In genomic region chr5:139262414-139263139, GRCh38 we compare ENCODE assay signal across 8 cellular contexts. TPM values are rescaled to one million over a fixed set of nuclear protein-coding genes. Genes with fewer than 3 reads are reported as not detected.
DNase-seq lines count a peak whose midpoint lies in the region; ATAC-seq and TF ChIP-seq lines count a peak whose summit lies in the region.

No MANE protein-coding gene starts in this region.

- CTCF ChIA-PET in WTC11 (lab: Charles Lee), result interaction anchor here (0.7 to 2.0 kb wide), 29 partner anchors 10 to 683 kb away, joined by 3 to 9 read pairs (median 5); partner anchors contain the start of genes MATR3 and SIL1

- no peaks in the 10 kb centered on the region for H3K36me3 ChIP-seq in kidney epithelial cell (ENCODE audit: control insufficient read depth, insufficient read depth, low read length)

- DNase-seq in NCI-H1417 (lab: John Stamatoyannopoulos, UW) (peak; percentile 61 to 91 (median 81)), NCI-H1417 treated with DMSO at 0.1 percent for 48 hours (lab: John Stamatoyannopoulos, UW) (no peak), NCI-H345 (lab: John Stamatoyannopoulos, UW) (peak; percentile 87), WTC11 (ENCODE audit: low spot score) (peak; percentile 90), caudate nucleus (lab: John Stamatoyannopoulos, UW) (peak in 60 of 61 donors; percentile 38 to 96 (median 83)), kidney epithelial cell (ENCODE audit: low read depth) (no peak)
- DNase-seq in stimulated activated CD4-positive, alpha-beta T cell treated with anti-CD3 and anti-CD28 coated beads, Interleukin-1b, Interleukin-23, amount 100 ng/mL, for 24 hours (ENCODE audit: low read depth in 4 of 4, low spot score in 1 of 4), result peak in 3 of 4 experiments; percentile 33 to 53 (median 47)

- H3K27me3 ChIP-seq in kidney epithelial cell (ENCODE audit: control insufficient read depth, insufficient read depth, low read length), result no peaks in the 10 kb centered on the region

- no peak overlapping the region for H3K4me3 ChIP-seq in kidney epithelial cell (ENCODE audit: low read depth, low read length)

- H3K4me3 Mint-ChIP-seq in WTC11, result no peak overlapping the region

- no peaks in the 10 kb centered on the region for H3K9me3 Mint-ChIP-seq in WTC11

- no peaks in the 10 kb centered on the region for H3K36me3 Mint-ChIP-seq in WTC11

- ATAC-seq in HG03103 (IDR thresholded peaks at IDR 0.05; ENCODE audit: low read depth, unreplicated experiment), result peak; percentile 73
- peak; percentile 100 for ATAC-seq in WTC11

- H3K27ac ChIP-seq in caudate nucleus (ENCODE audit: low read depth, low read length), result peak overlapping the region; percentile 55

- TF ChIP-seq CTCF in WTC11 (IDR thresholded peaks at IDR 0.05), result peak; percentile 39
- peak; percentile 93 for TF ChIP-seq CTCF in kidney epithelial cell (IDR thresholded peaks at IDR 0.05; ENCODE audit: insufficient read depth, low read length, poor library complexity, severe bottlenecking)

- no peaks in the 10 kb centered on the region; the same call in 1 of the 2 replicates for H3K27me3 Mint-ChIP-seq in WTC11 (ENCODE audit: low read depth)

- no peak overlapping the region; the same call in 1 of the 2 replicates for H3K27ac Mint-ChIP-seq in WTC11

- H3K4me1 Mint-ChIP-seq in WTC11, result peaks cover 15% of the 10 kb centered on the region

- POLR2A ChIA-PET in WTC11 (lab: Charles Lee), result interaction anchor here (0.6 kb wide), 1 partner anchor 719 kb away, joined by 3 read pairs; the partner anchor contains the start of gene ETF1

TF ChIP-seq in WTC11, 78 proteins besides CTCF, POLR2A, EP300 and RAD21:
- TF ChIP-seq ZNF281 (CRISPR knock-in tag; IDR thresholded peaks at IDR 0.05) (peak; percentile 29; the same call in 1 of the 2 replicates), ETV6 (CRISPR knock-in tag; IDR thresholded peaks at IDR 0.05) (peak; percentile 75; the same call in 1 of the 2 replicates), SP1 (CRISPR knock-in tag; conservative IDR thresholded peaks at IDR 0.05) (peak; percentile 61), ZSCAN18 (CRISPR knock-in tag; IDR thresholded peaks at IDR 0.05) (no peak), MAX (CRISPR knock-in tag; IDR thresholded peaks at IDR 0.05) (0 out of 2 replicates have a peak, but pooled peaks have one; percentile 23), ZNF219 (CRISPR knock-in tag; IDR thresholded peaks at IDR 0.05; ENCODE audit: borderline replicate concordance) (no peak), ATF6 (CRISPR knock-in tag; IDR thresholded peaks at IDR 0.05) (no peak), ESRRA (CRISPR knock-in tag; IDR thresholded peaks at IDR 0.05; ENCODE audit: borderline replicate concordance) (peak; percentile 64; the same call in 1 of the 2 replicates)

RNA-seq across cellular contexts. Expression of gene MATR3, which starts 31.0 kb away (rescaled TPM):
- 228 to 290 TPM (median 233 TPM) in 3 replicates for total RNA-seq in WTC11 (2021)
- total RNA-seq in kidney epithelial cell, result 219 and 266 TPM in 2 replicates

Comparison
In these comparisons a context has a peak if more than half of its experiments do, and no peak if none do; other contexts are left out.
1. DNase-seq: peak in NCI-H1417 (3 of 3), NCI-H345 (single experiment), WTC11 (single experiment), caudate nucleus (60 of 61) and stimulated activated CD4-positive, alpha-beta T cell treated with anti-CD3 and anti-CD28 coated beads, Interleukin-1b, Interleukin-23, amount 100 ng/mL, for 24 hours (3 of 4); none in NCI-H1417 treated with DMSO at 0.1 percent for 48 hours (single experiment) and kidney epithelial cell (single experiment).